1 cellular context compared by ENCODE assay signal in the genomic region with DNA sequence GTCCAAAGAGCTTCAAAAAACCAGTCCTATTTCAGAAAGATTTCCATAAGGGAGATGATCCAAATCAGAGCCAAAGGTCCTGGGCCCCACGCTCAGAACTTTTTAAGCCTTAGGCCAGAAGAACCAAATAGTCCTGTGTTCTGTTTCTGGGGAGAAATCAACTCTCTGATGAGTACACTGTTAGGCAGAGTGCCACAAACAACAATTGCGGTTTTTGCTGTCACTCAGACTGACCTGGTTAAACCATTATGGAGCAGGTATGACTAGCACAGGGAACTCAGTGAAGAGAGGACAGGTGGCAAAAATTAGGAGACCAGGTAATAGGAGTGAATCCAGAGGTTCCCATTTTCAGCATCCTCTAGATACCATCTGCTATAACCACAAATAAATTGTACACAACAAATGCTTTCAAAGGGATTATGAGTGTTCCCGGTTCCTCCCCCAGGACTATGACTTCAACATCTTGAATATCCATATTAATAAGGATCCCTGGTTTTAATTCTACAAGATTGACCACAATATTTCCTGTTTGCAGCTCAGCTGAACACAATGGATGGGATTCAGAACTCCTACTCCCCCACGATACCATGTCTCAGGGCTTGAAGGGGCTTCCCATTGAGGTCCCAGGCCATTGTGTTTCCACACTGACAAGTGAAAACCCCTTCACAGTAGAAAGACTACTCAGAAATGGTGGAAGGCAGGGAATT.
TF ChIP-seq lines count a peak whose summit lies in the region.

No MANE protein-coding gene starts in this region.

TF ChIP-seq in K562, 482 proteins besides CTCF, POLR2A, EP300 and RAD21 (continued from another document):
- TF ChIP-seq SPI1 (IDR thresholded peaks at IDR 0.05; ENCODE audit: borderline replicate concordance, low read depth, low read length) (no peak), FOXA3 (CRISPR knock-in tag; conservative IDR thresholded peaks at IDR 0.05 in 1 of 2, IDR thresholded peaks at IDR 0.05 in 1 of 2) (no peak), SREBF2 (CRISPR knock-in tag; IDR thresholded peaks at IDR 0.05) (no peak), POLR2AphosphoS2 (IDR thresholded peaks at IDR 0.05; ENCODE audit: low read length) (no peak), MIER1 (IDR thresholded peaks at IDR 0.05; ENCODE audit: low read depth) (no peak), TRIM24 (IDR thresholded peaks at IDR 0.05) (no peak), FOXK1 (CRISPR knock-in tag; IDR thresholded peaks at IDR 0.05; ENCODE audit: borderline replicate concordance) (no peak), HSF4 (CRISPR knock-in tag; IDR thresholded peaks at IDR 0.05; ENCODE audit: borderline replicate concordance) (no peak), ETS2 (tag; IDR thresholded peaks at IDR 0.05; ENCODE audit: borderline replicate concordance, poor library complexity, severe bottlenecking) (no peak), CREBBP (IDR thresholded peaks at IDR 0.05; ENCODE audit: low read depth, low read length) (no peak), SIN3B (IDR thresholded peaks at IDR 0.05; ENCODE audit: low read depth) (no peak), SLC30A9 (CRISPR knock-in tag; IDR thresholded peaks at IDR 0.05) (no peak), RB1 (IDR thresholded peaks at IDR 0.05; ENCODE audit: low read depth) (no peak)
- TF ChIP-seq, protein P1, sequence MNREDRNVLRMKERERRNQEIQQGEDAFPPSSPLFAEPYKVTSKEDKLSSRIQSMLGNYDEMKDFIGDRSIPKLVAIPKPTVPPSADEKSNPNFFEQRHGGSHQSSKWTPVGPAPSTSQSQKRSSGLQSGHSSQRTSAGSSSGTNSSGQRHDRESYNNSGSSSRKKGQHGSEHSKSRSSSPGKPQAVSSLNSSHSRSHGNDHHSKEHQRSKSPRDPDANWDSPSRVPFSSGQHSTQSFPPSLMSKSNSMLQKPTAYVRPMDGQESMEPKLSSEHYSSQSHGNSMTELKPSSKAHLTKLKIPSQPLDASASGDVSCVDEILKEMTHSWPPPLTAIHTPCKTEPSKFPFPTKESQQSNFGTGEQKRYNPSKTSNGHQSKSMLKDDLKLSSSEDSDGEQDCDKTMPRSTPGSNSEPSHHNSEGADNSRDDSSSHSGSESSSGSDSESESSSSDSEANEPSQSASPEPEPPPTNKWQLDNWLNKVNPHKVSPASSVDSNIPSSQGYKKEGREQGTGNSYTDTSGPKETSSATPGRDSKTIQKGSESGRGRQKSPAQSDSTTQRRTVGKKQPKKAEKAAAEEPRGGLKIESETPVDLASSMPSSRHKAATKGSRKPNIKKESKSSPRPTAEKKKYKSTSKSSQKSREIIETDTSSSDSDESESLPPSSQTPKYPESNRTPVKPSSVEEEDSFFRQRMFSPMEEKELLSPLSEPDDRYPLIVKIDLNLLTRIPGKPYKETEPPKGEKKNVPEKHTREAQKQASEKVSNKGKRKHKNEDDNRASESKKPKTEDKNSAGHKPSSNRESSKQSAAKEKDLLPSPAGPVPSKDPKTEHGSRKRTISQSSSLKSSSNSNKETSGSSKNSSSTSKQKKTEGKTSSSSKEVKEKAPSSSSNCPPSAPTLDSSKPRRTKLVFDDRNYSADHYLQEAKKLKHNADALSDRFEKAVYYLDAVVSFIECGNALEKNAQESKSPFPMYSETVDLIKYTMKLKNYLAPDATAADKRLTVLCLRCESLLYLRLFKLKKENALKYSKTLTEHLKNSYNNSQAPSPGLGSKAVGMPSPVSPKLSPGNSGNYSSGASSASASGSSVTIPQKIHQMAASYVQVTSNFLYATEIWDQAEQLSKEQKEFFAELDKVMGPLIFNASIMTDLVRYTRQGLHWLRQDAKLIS (CRISPR knock-in tag; IDR thresholded peaks at IDR 0.05): no peak
